ENCODE assay signal across 1 cellular context in genomic region chr10:31557854-31558253, GRCh38.
A peak's percentile ranks its signal among the peaks of the same experiment; 100 is the strongest.
TF ChIP-seq lines count a peak whose summit lies in the region.

No MANE protein-coding gene starts in this region.

TF ChIP-seq in K562, 482 proteins besides CTCF, POLR2A, EP300 and RAD21:
- TF ChIP-seq, protein P1, sequence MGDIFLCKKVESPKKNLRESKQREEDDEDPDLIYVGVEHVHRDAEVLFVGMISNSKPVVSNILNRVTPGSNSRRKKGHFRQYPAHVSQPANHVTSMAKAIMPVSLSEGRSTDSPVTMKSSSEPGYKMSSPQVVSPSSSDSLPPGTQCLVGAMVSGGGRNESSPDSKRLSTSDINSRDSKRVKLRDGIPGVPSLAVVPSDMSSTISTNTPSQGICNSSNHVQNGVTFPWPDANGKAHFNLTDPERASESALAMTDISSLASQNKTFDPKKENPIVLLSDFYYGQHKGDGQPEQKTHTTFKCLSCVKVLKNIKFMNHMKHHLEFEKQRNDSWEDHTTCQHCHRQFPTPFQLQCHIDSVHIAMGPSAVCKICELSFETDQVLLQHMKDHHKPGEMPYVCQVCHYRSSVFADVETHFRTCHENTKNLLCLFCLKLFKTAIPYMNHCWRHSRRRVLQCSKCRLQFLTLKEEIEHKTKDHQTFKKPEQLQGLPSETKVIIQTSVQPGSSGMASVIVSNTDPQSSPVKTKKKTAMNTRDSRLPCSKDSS (IDR thresholded peaks at IDR 0.05; ENCODE audit: low read depth, partially characterized antibody): peak; percentile 32
- TF ChIP-seq ZNF318 (IDR thresholded peaks at IDR 0.05; ENCODE audit: borderline replicate concordance in 1 of 2, low read depth in 1 of 2): no peak
- TF ChIP-seq HLTF (IDR thresholded peaks at IDR 0.05): peak; percentile 78; the same call in 1 of the 2 replicates
- no peak for TF ChIP-seq BRCA1 (IDR thresholded peaks at IDR 0.05)
- no peak for TF ChIP-seq BRCA1 (CRISPR knock-in tag; IDR thresholded peaks at IDR 0.05)
- peak; percentile 84; the same call in 1 of the 2 replicates for TF ChIP-seq TRIM28 (IDR thresholded peaks at IDR 0.05)
